In genomic region chr6:158703840-158704822, GRCh38 we compare ENCODE assay signal across 8 cellular contexts. TPM values are rescaled to one million over a fixed set of nuclear protein-coding genes. Genes with fewer than 3 reads are reported as not detected.
A peak's percentile ranks its signal among the peaks of the same experiment; 100 is the strongest.
DNase-seq lines count a peak whose midpoint lies in the region; ATAC-seq, FAIRE-seq and TF ChIP-seq lines count a peak whose summit lies in the region.

No MANE protein-coding gene starts in this region.

- no peaks in the 10 kb centered on the region for H3K27me3 Mint-ChIP-seq in neural crest cell (ENCODE audit: low read depth)

- H3K36me3 Mint-ChIP-seq in neural crest cell (ENCODE audit: low read depth): no peaks in the 10 kb centered on the region

- H3K4me3 Mint-ChIP-seq in neural crest cell: peak overlapping the region; percentile 23

- DNase-seq in D721Med (ENCODE audit: insufficient read length, low spot score) (peak; percentile 86), HTR-8/SVneo (ENCODE audit: insufficient read length, low spot score) (peak; percentile 77), RPMI7951 (ENCODE audit: low read depth) (peak; percentile 72), fibroblast of villous mesenchyme (ENCODE audit: low read depth) (peak; percentile 66), neural crest cell (ENCODE audit: low read depth, low spot score) (peak; percentile 88)
- peak; percentile 69 for DNase-seq in activated T-helper 9 cell treated with anti-CD3 and anti-CD28 coated beads, Interleukin-2, amount 50 U/mL, for 16 hours (ENCODE audit: low read depth)

- H3K9me3 Mint-ChIP-seq in neural crest cell: no peaks in the 10 kb centered on the region

- H3K36me3 ChIP-seq in stomach smooth muscle (ENCODE audit: control insufficient read depth in 2 of 2, insufficient read depth in 2 of 2, low read length in 2 of 2): no peaks in the 10 kb centered on the region

- H3K9me3 ChIP-seq in stomach smooth muscle (ENCODE audit: control insufficient read depth in 2 of 2, low read length in 2 of 2): no peaks in the 10 kb centered on the region

- peak overlapping the region; percentile 45 to 62 for H3K9ac ChIP-seq in stomach smooth muscle (ENCODE audit: low read length in 2 of 2)

- no peak overlapping the region for H3K27ac ChIP-seq in stomach smooth muscle (ENCODE audit: low read length)

- peak; percentile 96 for ATAC-seq in GM21390 (IDR thresholded peaks at IDR 0.05; ENCODE audit: unreplicated experiment)

- H3K4me1 Mint-ChIP-seq in neural crest cell: peaks cover 8% of the 10 kb centered on the region

- no peak for FAIRE-seq in D721Med (lab: Jason Lieb, UNC)
- FAIRE-seq in HTR-8/SVneo (lab: Jason Lieb, UNC): peak; percentile 48

- no peaks in the 10 kb centered on the region for H3K27me3 ChIP-seq in stomach smooth muscle (ENCODE audit: control insufficient read depth in 1 of 2, insufficient read depth in 2 of 2, low read length in 2 of 2)

- peak overlapping the region; percentile 43 for H3K27ac Mint-ChIP-seq in neural crest cell (ENCODE audit: unreplicated experiment)

- peak overlapping the region; percentile 54 for H3K4me3 ChIP-seq in fibroblast of villous mesenchyme (ENCODE audit: low read depth, low read length)
- peak overlapping the region; percentile 67 to 74 for H3K4me3 ChIP-seq in stomach smooth muscle (ENCODE audit: low read length in 2 of 2)

- peaks cover 36% of the 10 kb centered on the region for H3K4me1 ChIP-seq in stomach smooth muscle (ENCODE audit: control insufficient read depth, insufficient read depth, low read length)

- TF ChIP-seq CTCF in D721Med (IDR thresholded peaks at IDR 0.05; ENCODE audit: insufficient read depth, missing control alignments) (peak; percentile 95), fibroblast of villous mesenchyme (IDR thresholded peaks at IDR 0.05; ENCODE audit: insufficient read depth, low read depth, low read length) (peak; percentile 96), neural crest cell (conservative IDR thresholded peaks at IDR 0.05) (peak; percentile 100)

RNA-seq across cellular contexts. Expression of gene SYTL3, which starts 54.3 kb away (rescaled TPM):
- total RNA-seq in RPMI7951 (2014; rRNA removed; shearing (Covaris generic)): 4.1 and 6.2 TPM in 2 replicates
- 1.3 and 1.7 TPM in 2 replicates for total RNA-seq in fibroblast of villous mesenchyme
- 0.20 and 0.28 TPM in 2 replicates for total RNA-seq in neural crest cell

RNA-seq across cellular contexts. Expression of gene DYNLT1, which starts 59.6 kb away (rescaled TPM):
- 163 and 195 TPM in 2 replicates for total RNA-seq in RPMI7951 (2014; rRNA removed; shearing (Covaris generic))
- total RNA-seq in fibroblast of villous mesenchyme: 99.9 and 114 TPM in 2 replicates
- total RNA-seq in neural crest cell: 117 and 118 TPM in 2 replicates
